Comparison of ENCODE assay signal across 8 cellular contexts in genomic region chr19:48714759-48715261, GRCh38. TPM values are rescaled to one million over a fixed set of nuclear protein-coding genes. Genes with fewer than 3 reads are reported as not detected.
DNase-seq lines count a peak whose midpoint lies in the region; ATAC-seq and TF ChIP-seq lines count a peak whose summit lies in the region.

No MANE protein-coding gene starts in this region.

- H3K79me2 ChIP-seq in SU-DHL-6 (ENCODE audit: insufficient read depth, low read length) = no peaks in the 10 kb centered on the region

- peak overlapping the region; percentile 81 for H3K4me3 ChIP-seq in SU-DHL-6 (ENCODE audit: insufficient read depth, low read length, poor library complexity, severe bottlenecking)
- H3K4me3 ChIP-seq in fibroblast of pulmonary artery (replicated peaks; ENCODE audit: low read depth, low read length) = peak overlapping the region; percentile 71
- peak overlapping the region; percentile 78 for H3K4me3 ChIP-seq in psoas muscle

- H3K27ac ChIP-seq in SU-DHL-6 (ENCODE audit: low read depth, low read length) (peak overlapping the region; percentile 12; the same call in 1 of the 2 replicates), psoas muscle (peak overlapping the region; percentile 91)

- H2AFZ ChIP-seq in SU-DHL-6 (ENCODE audit: low read depth, low read length, severe bottlenecking) = peak overlapping the region; percentile 22

- TF ChIP-seq CTCF in SU-DHL-6 (IDR thresholded peaks at IDR 0.05; ENCODE audit: insufficient read depth, low read length, poor library complexity, severe bottlenecking) (no peak), fibroblast of pulmonary artery (IDR thresholded peaks at IDR 0.05; ENCODE audit: low read length, missing control alignments) (no peak), psoas muscle (IDR thresholded peaks at IDR 0.05) (no peak)

- H3K9ac ChIP-seq in ES-I3 (ENCODE audit: low read depth, low read length) (peak overlapping the region; percentile 34; the same call in 1 of the 2 replicates), SU-DHL-6 (ENCODE audit: low read length) (peak overlapping the region; percentile 75)

- intact Hi-C loops in psoas muscle (cut with DNase I) = loop anchor here (5.0 kb wide), 1 partner anchor 38 kb away; no protein-coding TSS in a partner anchor

- no peaks in the 10 kb centered on the region for H3K9me3 ChIP-seq in ES-I3 (ENCODE audit: control insufficient read depth, insufficient read depth, low read length)
- no peaks in the 10 kb centered on the region for H3K9me3 ChIP-seq in SU-DHL-6 (ENCODE audit: insufficient read depth, low read length)
- H3K9me3 ChIP-seq in psoas muscle = no peaks in the 10 kb centered on the region

- 22 to 36% (median 26%) methylated on average over 13 of the region's 13 CpGs for WGBS in psoas muscle, 3 donors

- no peaks in the 10 kb centered on the region for H4K20me1 ChIP-seq in SU-DHL-6 (ENCODE audit: low read depth, low read length)

- H3F3A ChIP-seq in SU-DHL-6 (ENCODE audit: insufficient read depth) = no peaks in the 10 kb centered on the region

- H3K9me2 ChIP-seq in SU-DHL-6 (replicated peaks; ENCODE audit: insufficient read depth, low read length) = no peaks in the 10 kb centered on the region

- DNase-seq in fibroblast of pulmonary artery (ENCODE audit: low read depth) = no peak
- peak in 1 of 2 donors; percentile 48 for DNase-seq in psoas muscle
- DNase-seq in germinal center (ENCODE audit: low spot score) = no peak
- DNase-seq in anterior cingulate cortex (lab: John Stamatoyannopoulos, UW) = no peak
- DNase-seq in amygdala (lab: John Stamatoyannopoulos, UW) = no peak

- no peaks in the 10 kb centered on the region for H3K27me3 ChIP-seq in SU-DHL-6 (ENCODE audit: low read length)
- no peaks in the 10 kb centered on the region for H3K27me3 ChIP-seq in psoas muscle (ENCODE audit: insufficient read depth in 3 of 3, low read length in 2 of 3)

- H3K36me3 ChIP-seq in ES-I3 (ENCODE audit: insufficient read depth, low read length) (no peaks in the 10 kb centered on the region), SU-DHL-6 (ENCODE audit: low read length) (no peaks in the 10 kb centered on the region), psoas muscle (ENCODE audit: insufficient read depth in 1 of 2, low read depth in 1 of 2) (peaks cover 0 to 17% of the 10 kb centered on the region in 2 donors)

- ATAC-seq in psoas muscle (no peak), esophagus mucosa (no peak)

- H3K4me2 ChIP-seq in SU-DHL-6 (ENCODE audit: low read depth, low read length, poor library complexity, severe bottlenecking) = peak overlapping the region; percentile 87

- H3K4me1 ChIP-seq in ES-I3 (ENCODE audit: insufficient read depth, low read length) (peaks cover 14% of the 10 kb centered on the region; the same call in 1 of the 2 replicates), psoas muscle (peaks cover 35% of the 10 kb centered on the region)

RNA-seq across cellular contexts. Expression of gene MAMSTR, which starts 4.7 kb away (rescaled TPM):
- total RNA-seq in psoas muscle (10 to 100 TPM in 3 of 4 donors, 1 to 10 TPM in 1; 7.9 to 50.9 (median 32.9) TPM), esophagus mucosa (0.56 TPM)
- polyA plus RNA-seq in psoas muscle = 10 to 100 TPM in 1 of 3 donors, 1 to 10 TPM in 2; 3.1 to 10.5 (median 8.4) TPM

RNA-seq across cellular contexts. Expression of gene FUT2, which starts 19.0 kb away (rescaled TPM):
- not detected for total RNA-seq in psoas muscle
- polyA plus RNA-seq in psoas muscle = not detected
- total RNA-seq in esophagus mucosa = 101 TPM

RNA-seq across cellular contexts. Expression of gene RASIP1, which starts 25.6 kb away (rescaled TPM):
- total RNA-seq in psoas muscle (1 to 10 TPM; 6.9 to 9.7 (median 8.0) TPM), esophagus mucosa (7.3 TPM)
- polyA plus RNA-seq in psoas muscle = 1 to 10 TPM; 3.9 to 7.7 (median 4.9) TPM

RNA-seq across cellular contexts. Expression of gene IZUMO1, which starts 31.9 kb away (rescaled TPM):
- total RNA-seq in psoas muscle = under 1 TPM in 3 of 4 donors, not detected in 1; 0.26 to 0.76 (median 0.36) TPM
- under 1 TPM in 2 of 3 donors, not detected in 1; 0.18 to 0.66 TPM for polyA plus RNA-seq in psoas muscle
- total RNA-seq in esophagus mucosa = 1.3 TPM

RNA-seq across cellular contexts. Expression of gene FUT1, which starts 37.6 kb away (rescaled TPM):
- 1 to 10 TPM; 1.6 to 2.3 (median 2.0) TPM for total RNA-seq in psoas muscle
- 1 to 10 TPM; 1.1 to 1.3 (median 1.3) TPM for polyA plus RNA-seq in psoas muscle
- total RNA-seq in esophagus mucosa = 6.1 TPM

Comparison
In these comparisons a context has a peak if more than half of its experiments do, and no peak if none do; other contexts are left out.
1. RNA of gene FUT2, which starts 19.0 kb away (total RNA-seq): 101 TPM in esophagus mucosa (single experiment); not detected in psoas muscle; every median in the first group is over 10 times any median in the second.
2. Peak in every context shown above with its lines, with median percentiles within 50 percentile points of each other: H3K4me3 ChIP-seq.